20 cellular contexts compared by ENCODE assay signal in genomic region chr17:3972931-3973330, GRCh38. TPM values are rescaled to one million over a fixed set of nuclear protein-coding genes. Genes with fewer than 3 reads are reported as not detected.
DNase-seq lines count a peak whose midpoint lies in the region; ATAC-seq and TF ChIP-seq lines count a peak whose summit lies in the region.
"Had no signal": no experiment of that assay in that cellular context is flagged by ENCODE, and none has a peak within 500 bp of the region (broad histone marks: within the 10 kb centered on the region; RNA-seq: fewer than 3 reads in every experiment).

No MANE protein-coding gene starts in this region.

- H3K27ac Mint-ChIP-seq in CD8-positive, alpha-beta T cell: no peak overlapping the region
- no peak overlapping the region for H3K27ac Mint-ChIP-seq in activated T-helper 1 cell treated with anti-CD3 and anti-CD28 coated beads, Interleukin-12 subunit alpha, Interleukin-12 subunit beta, Interleukin-2, Interleukin-4 antibody, amounts not matched to agents 30 ng/mL and 10 ng/mL and 1 ng/mL, durations not matched to agents 14 hours and 24 hours and 36 hours
- H3K27ac Mint-ChIP-seq in naive thymus-derived CD4-positive, alpha-beta T cell: peak overlapping the region in 2 of 9 donors; percentile 30 to 48
- H3K27ac Mint-ChIP-seq: GM23338 had no signal

- no peaks in the 10 kb centered on the region for H4K20me1 ChIP-seq in BLaER1 treated with 17β-estradiol and CSF1 and Interleukin-3, amounts not matched to agents 10 nM and 100 nM

- no peak overlapping the region for H3K27ac ChIP-seq in BLaER1 treated with 17β-estradiol and CSF1 and Interleukin-3, amounts not matched to agents 10 nM and 100 nM
- no peak overlapping the region for H3K27ac ChIP-seq in CD8-positive, alpha-beta T cell (ENCODE audit: low read depth, low read length)
- H3K27ac ChIP-seq in naive thymus-derived CD4-positive, alpha-beta T cell (ENCODE audit: low read depth, low read length): no peak overlapping the region
- no peak overlapping the region for H3K27ac ChIP-seq in adrenal gland
- H3K27ac ChIP-seq: colonic mucosa, tibial artery, VCaP had no signal

- H3K4me1 Mint-ChIP-seq in CD8-positive, alpha-beta T cell (ENCODE audit: low read depth): peaks cover 15% of the 10 kb centered on the region
- peaks cover 11% of the 10 kb centered on the region for H3K4me1 Mint-ChIP-seq in activated T-helper 1 cell treated with anti-CD3 and anti-CD28 coated beads, Interleukin-12 subunit alpha, Interleukin-12 subunit beta, Interleukin-2, Interleukin-4 antibody, amounts not matched to agents 30 ng/mL and 10 ng/mL and 1 ng/mL, durations not matched to agents 14 hours and 24 hours and 36 hours (ENCODE audit: low read depth)
- H3K4me1 Mint-ChIP-seq in naive thymus-derived CD4-positive, alpha-beta T cell: peaks cover 11 to 30% (median 24%) of the 10 kb centered on the region in 7 donors

- intact Hi-C loops in CD8-positive, alpha-beta T cell (cut with DNase I, micrococcal nuclease): no loop called here
- intact Hi-C loops in activated T-helper 1 cell treated with anti-CD3 and anti-CD28 coated beads, Interleukin-12 subunit alpha, Interleukin-12 subunit beta, Interleukin-2, Interleukin-4 antibody, amounts not matched to agents 30 ng/mL and 10 ng/mL and 1 ng/mL, durations not matched to agents 14 hours and 24 hours and 36 hours (cut with micrococcal nuclease): no loop called here
- intact Hi-C loops in naive thymus-derived CD4-positive, alpha-beta T cell (cut with micrococcal nuclease): loop anchor here in 1 of 2 donors (1.0 kb wide), 1 partner anchor 9 kb away; the partner anchor contains the start of gene ATP2A3
- intact Hi-C loops in adrenal gland (cut with DNase I): no loop called here

- CTCF ChIA-PET in CD8-positive, alpha-beta T cell (lab: Charles Lee): interaction anchor here (2.7 kb wide), 1 partner anchor 59 kb away, joined by 8 read pairs; no protein-coding TSS in a partner anchor
- CTCF ChIA-PET in naive thymus-derived CD4-positive, alpha-beta T cell (lab: Charles Lee): interaction anchor here (0.6 to 0.7 kb wide), 3 partner anchors 65 to 250 kb away, joined by 3 to 6 read pairs (median 4); no protein-coding TSS in a partner anchor

- H3K36me3 ChIP-seq in BLaER1 treated with 17β-estradiol and CSF1 and Interleukin-3, amounts not matched to agents 10 nM and 100 nM: peaks cover 0 to 4% (median 0%) of the 10 kb centered on the region in 11 experiments; a peak in 2 of 22 replicates
- no peaks in the 10 kb centered on the region for H3K36me3 ChIP-seq in CD8-positive, alpha-beta T cell (ENCODE audit: insufficient read depth, low read length)
- no peaks in the 10 kb centered on the region for H3K36me3 ChIP-seq in naive thymus-derived CD4-positive, alpha-beta T cell (ENCODE audit: control insufficient read depth in 2 of 3, insufficient read depth in 3 of 3, low read length in 3 of 3)
- H3K36me3 ChIP-seq in adrenal gland (replicated peaks in 1 of 2): no peaks in the 10 kb centered on the region
- H3K36me3 ChIP-seq: BE2C, colonic mucosa, tibial artery had no signal

- no peaks in the 10 kb centered on the region for H3K27me3 Mint-ChIP-seq in CD8-positive, alpha-beta T cell (ENCODE audit: low read depth)
- H3K27me3 Mint-ChIP-seq in activated T-helper 1 cell treated with anti-CD3 and anti-CD28 coated beads, Interleukin-12 subunit alpha, Interleukin-12 subunit beta, Interleukin-2, Interleukin-4 antibody, amounts not matched to agents 30 ng/mL and 10 ng/mL and 1 ng/mL, durations not matched to agents 14 hours and 24 hours and 36 hours (ENCODE audit: insufficient read depth): no peaks in the 10 kb centered on the region
- peaks cover 0 to 26% (median 0%) of the 10 kb centered on the region in 5 donors for H3K27me3 Mint-ChIP-seq in naive thymus-derived CD4-positive, alpha-beta T cell

- 0 out of 22 replicates have a peak overlapping the region, but pooled peaks of 3 of the 11 experiments have one; percentile 7 to 26 (median 11) for H3K9ac ChIP-seq in BLaER1 treated with 17β-estradiol and CSF1 and Interleukin-3, amounts not matched to agents 10 nM and 100 nM

- peaks cover 10 to 24% (median 16%) of the 10 kb centered on the region in 11 experiments for H3K9me3 ChIP-seq in BLaER1 treated with 17β-estradiol and CSF1 and Interleukin-3, amounts not matched to agents 10 nM and 100 nM (replicated peaks in 1 of 11)
- no peaks in the 10 kb centered on the region for H3K9me3 ChIP-seq in CD8-positive, alpha-beta T cell (ENCODE audit: low read length)
- peaks cover 0 to 8% (median 0%) of the 10 kb centered on the region in 3 experiments for H3K9me3 ChIP-seq in naive thymus-derived CD4-positive, alpha-beta T cell (ENCODE audit: control insufficient read depth in 2 of 3, low read length in 3 of 3)
- H3K9me3 ChIP-seq in adrenal gland (replicated peaks in 1 of 3): peaks cover 0 to 8% (median 0%) of the 10 kb centered on the region in 3 donors
- H3K9me3 ChIP-seq: BE2C, colonic mucosa had no signal

- H3K27me3 ChIP-seq in BLaER1 treated with 17β-estradiol and CSF1 and Interleukin-3, amounts not matched to agents 10 nM and 100 nM: no peaks in the 10 kb centered on the region
- H3K27me3 ChIP-seq in CD8-positive, alpha-beta T cell (ENCODE audit: insufficient read depth, low read length): no peaks in the 10 kb centered on the region
- H3K27me3 ChIP-seq in naive thymus-derived CD4-positive, alpha-beta T cell (ENCODE audit: control insufficient read depth in 2 of 2, insufficient read depth in 2 of 2, low read length in 2 of 2): no peaks in the 10 kb centered on the region
- no peaks in the 10 kb centered on the region for H3K27me3 ChIP-seq in adrenal gland
- H3K27me3 ChIP-seq: BE2C, colonic mucosa had no signal

- no peak overlapping the region for H3K4me3 ChIP-seq in BLaER1 treated with 17β-estradiol and CSF1 and Interleukin-3, amounts not matched to agents 10 nM and 100 nM
- peak overlapping the region; percentile 26 for H3K4me3 ChIP-seq in CD8-positive, alpha-beta T cell (ENCODE audit: low read depth, low read length)
- no peak overlapping the region for H3K4me3 ChIP-seq in naive thymus-derived CD4-positive, alpha-beta T cell (ENCODE audit: low read length)
- H3K4me3 ChIP-seq in adrenal gland: no peak overlapping the region
- H3K4me3 ChIP-seq: colonic mucosa, GM23338, tibial artery had no signal

- no peak for DNase-seq in CD8-positive, alpha-beta T cell
- DNase-seq in activated T-helper 1 cell treated with anti-CD3 and anti-CD28 coated beads, Interleukin-12 subunit alpha, Interleukin-12 subunit beta, Interleukin-2, Interleukin-4 antibody, amounts not matched to agents 30 ng/mL and 10 ng/mL and 1 ng/mL, durations not matched to agents 14 hours and 24 hours and 36 hours (ENCODE audit: low spot score): no peak
- DNase-seq in naive thymus-derived CD4-positive, alpha-beta T cell: no peak
- DNase-seq in erythroblast (lab: John Stamatoyannopoulos, UW): no peak
- no peak for DNase-seq in adrenal gland
- DNase-seq: activated effector memory CD4-positive, alpha-beta T cell treated with anti-CD3 and anti-CD28 coated beads, Interleukin-2, amount 50 U/mL, for 16 hours; BE2C; colonic mucosa; foreskin melanocyte; NCI-H2171 treated with DMSO at 0.1 percent for 48 hours; NCI-H774; small intestine; SW 1271; tibial artery had no signal

- 62 to 66% (median 63%) methylated on average over 5 of the region's 5 CpGs for WGBS in adrenal gland, 4 donors

- POLR2A ChIA-PET in CD8-positive, alpha-beta T cell (lab: Charles Lee): interaction anchor here (1.2 kb wide), 1 partner anchor 10 kb away, joined by 4 read pairs; no protein-coding TSS in a partner anchor
- POLR2A ChIA-PET in naive thymus-derived CD4-positive, alpha-beta T cell (lab: Charles Lee): interaction anchor here (1.2 to 1.4 kb wide), 2 partner anchors 8 to 32 kb away, joined by 3 read pairs; partner anchors contain the start of gene ATP2A3

- peaks cover 3% of the 10 kb centered on the region for H3K9me3 Mint-ChIP-seq in CD8-positive, alpha-beta T cell
- H3K9me3 Mint-ChIP-seq in activated T-helper 1 cell treated with anti-CD3 and anti-CD28 coated beads, Interleukin-12 subunit alpha, Interleukin-12 subunit beta, Interleukin-2, Interleukin-4 antibody, amounts not matched to agents 30 ng/mL and 10 ng/mL and 1 ng/mL, durations not matched to agents 14 hours and 24 hours and 36 hours: peaks cover 9% of the 10 kb centered on the region
- H3K9me3 Mint-ChIP-seq in naive thymus-derived CD4-positive, alpha-beta T cell: peaks cover 0 to 9% (median 3%) of the 10 kb centered on the region in 11 donors

- no peak for ATAC-seq in CD8-positive, alpha-beta T cell
- ATAC-seq in naive thymus-derived CD4-positive, alpha-beta T cell: no peak
- no peak for ATAC-seq in HG03039 (IDR thresholded peaks at IDR 0.05; ENCODE audit: unreplicated experiment)
- ATAC-seq: GM23338, left lobe of liver had no signal

- no peak for TF ChIP-seq CTCF in CD8-positive, alpha-beta T cell (IDR thresholded peaks at IDR 0.05)
- no peak for TF ChIP-seq CTCF in adrenal gland (IDR thresholded peaks at IDR 0.05)

- peak overlapping the region; percentile 57 to 83 (median 70) for H3K4me2 ChIP-seq in BLaER1 treated with 17β-estradiol and CSF1 and Interleukin-3, amounts not matched to agents 10 nM and 100 nM
- H3K4me2 ChIP-seq: GM23338 had no signal

- no peak for TF ChIP-seq POLR2A in erythroblast (IDR thresholded peaks at IDR 0.05; ENCODE audit: low read length)
- TF ChIP-seq POLR2A in adrenal gland (IDR thresholded peaks at IDR 0.05): no peak

- peaks cover 23 to 40% (median 30%) of the 10 kb centered on the region in 10 experiments for H3K4me1 ChIP-seq in BLaER1 treated with 17β-estradiol and CSF1 and Interleukin-3, amounts not matched to agents 10 nM and 100 nM
- H3K4me1 ChIP-seq in CD8-positive, alpha-beta T cell (ENCODE audit: insufficient read depth, low read length): peaks cover 16% of the 10 kb centered on the region
- peaks cover 10 to 14% of the 10 kb centered on the region in 2 donors for H3K4me1 ChIP-seq in naive thymus-derived CD4-positive, alpha-beta T cell (ENCODE audit: control insufficient read depth in 2 of 2, insufficient read depth in 2 of 2, low read length in 2 of 2)
- peaks cover 8 to 14% of the 10 kb centered on the region in 2 donors for H3K4me1 ChIP-seq in adrenal gland (replicated peaks in 1 of 2)
- H3K4me1 ChIP-seq: BE2C had no signal

- H3K4me3 Mint-ChIP-seq in CD8-positive, alpha-beta T cell: peak overlapping the region; percentile 53
- H3K4me3 Mint-ChIP-seq in activated T-helper 1 cell treated with anti-CD3 and anti-CD28 coated beads, Interleukin-12 subunit alpha, Interleukin-12 subunit beta, Interleukin-2, Interleukin-4 antibody, amounts not matched to agents 30 ng/mL and 10 ng/mL and 1 ng/mL, durations not matched to agents 14 hours and 24 hours and 36 hours: peak overlapping the region; percentile 5
- peak overlapping the region; percentile 54 to 83 (median 72) for H3K4me3 Mint-ChIP-seq in naive thymus-derived CD4-positive, alpha-beta T cell
- H3K4me3 Mint-ChIP-seq: GM23338 had no signal

- no peaks in the 10 kb centered on the region for H3K36me3 Mint-ChIP-seq in CD8-positive, alpha-beta T cell
- no peaks in the 10 kb centered on the region for H3K36me3 Mint-ChIP-seq in activated T-helper 1 cell treated with anti-CD3 and anti-CD28 coated beads, Interleukin-12 subunit alpha, Interleukin-12 subunit beta, Interleukin-2, Interleukin-4 antibody, amounts not matched to agents 30 ng/mL and 10 ng/mL and 1 ng/mL, durations not matched to agents 14 hours and 24 hours and 36 hours (ENCODE audit: low read depth)
- H3K36me3 Mint-ChIP-seq in naive thymus-derived CD4-positive, alpha-beta T cell: peaks cover 0 to 4% (median 0%) of the 10 kb centered on the region in 5 donors

RNA-seq across cellular contexts. Expression of gene ATP2A3, which starts 8.7 kb away (rescaled TPM):
- total RNA-seq in CD8-positive, alpha-beta T cell: 100 to 1,000 TPM; 197 to 200 TPM
- 107 and 111 TPM in 2 replicates for total RNA-seq in activated T-helper 1 cell treated with anti-CD3 and anti-CD28 coated beads, Interleukin-12 subunit alpha, Interleukin-12 subunit beta, Interleukin-2, Interleukin-4 antibody, amounts not matched to agents 30 ng/mL and 10 ng/mL and 1 ng/mL, durations not matched to agents 14 hours and 24 hours and 36 hours
- 100 to 1,000 TPM; 148 to 260 (median 237) TPM for total RNA-seq in naive thymus-derived CD4-positive, alpha-beta T cell
- 100 to 1,000 TPM in 1 of 2 donors, 10 to 100 TPM in 1; 46.6 to 104 TPM for polyA plus RNA-seq in naive thymus-derived CD4-positive, alpha-beta T cell
- total RNA-seq in adrenal gland: 10 to 100 TPM; 12.1 to 29.1 (median 15.9) TPM
- polyA plus RNA-seq in adrenal gland: 10 to 100 TPM in 2 of 3 donors, 1 to 10 TPM in 1; 3.7 to 27.1 (median 26.1) TPM

RNA-seq across cellular contexts. Expression of gene P2RX1, which starts 56.7 kb away (rescaled TPM):
- total RNA-seq in CD8-positive, alpha-beta T cell: under 1 TPM; 0.67 to 0.95 TPM
- 0.13 and 0.34 TPM in 2 replicates for total RNA-seq in activated T-helper 1 cell treated with anti-CD3 and anti-CD28 coated beads, Interleukin-12 subunit alpha, Interleukin-12 subunit beta, Interleukin-2, Interleukin-4 antibody, amounts not matched to agents 30 ng/mL and 10 ng/mL and 1 ng/mL, durations not matched to agents 14 hours and 24 hours and 36 hours
- total RNA-seq in naive thymus-derived CD4-positive, alpha-beta T cell: 10 to 100 TPM in 1 of 5 experiments, 1 to 10 TPM in 1, under 1 TPM in 2, not detected in 1; 0.27 to 53.7 (median 2.7) TPM
- polyA plus RNA-seq in naive thymus-derived CD4-positive, alpha-beta T cell: not detected
- total RNA-seq in adrenal gland: 1 to 10 TPM in 4 of 8 donors, under 1 TPM in 4; 0.42 to 2.1 (median 0.92) TPM
- polyA plus RNA-seq in adrenal gland: 1 to 10 TPM in 2 of 3 donors, under 1 TPM in 1; 0.59 to 8.6 (median 3.3) TPM
- total RNA-seq: activated CD8-positive, alpha-beta memory T cell treated with anti-CD3 and anti-CD28 coated beads for 36 hours had no signal

Comparison
In these comparisons a context has a peak if more than half of its experiments do, and no peak if none do; other contexts are left out.
1. H3K4me3 Mint-ChIP-seq: peak in every context shown above with its lines; median percentile 72 in naive thymus-derived CD4-positive, alpha-beta T cell; 53 in CD8-positive, alpha-beta T cell; 5 in activated T-helper 1 cell treated with anti-CD3 and anti-CD28 coated beads, Interleukin-12 subunit alpha, Interleukin-12 subunit beta, Interleukin-2, Interleukin-4 antibody, amounts not matched to agents 30 ng/mL and 10 ng/mL and 1 ng/mL, durations not matched to agents 14 hours and 24 hours and 36 hours.